1 cellular context compared by ENCODE assay signal in genomic region chr9:137406085-137406773, GRCh38.
TF ChIP-seq lines count a peak whose summit lies in the region.

No MANE protein-coding gene starts in this region.

TF ChIP-seq in GM12878, 131 proteins besides CTCF, POLR2A, EP300 and RAD21:
- TF ChIP-seq, protein P1, sequence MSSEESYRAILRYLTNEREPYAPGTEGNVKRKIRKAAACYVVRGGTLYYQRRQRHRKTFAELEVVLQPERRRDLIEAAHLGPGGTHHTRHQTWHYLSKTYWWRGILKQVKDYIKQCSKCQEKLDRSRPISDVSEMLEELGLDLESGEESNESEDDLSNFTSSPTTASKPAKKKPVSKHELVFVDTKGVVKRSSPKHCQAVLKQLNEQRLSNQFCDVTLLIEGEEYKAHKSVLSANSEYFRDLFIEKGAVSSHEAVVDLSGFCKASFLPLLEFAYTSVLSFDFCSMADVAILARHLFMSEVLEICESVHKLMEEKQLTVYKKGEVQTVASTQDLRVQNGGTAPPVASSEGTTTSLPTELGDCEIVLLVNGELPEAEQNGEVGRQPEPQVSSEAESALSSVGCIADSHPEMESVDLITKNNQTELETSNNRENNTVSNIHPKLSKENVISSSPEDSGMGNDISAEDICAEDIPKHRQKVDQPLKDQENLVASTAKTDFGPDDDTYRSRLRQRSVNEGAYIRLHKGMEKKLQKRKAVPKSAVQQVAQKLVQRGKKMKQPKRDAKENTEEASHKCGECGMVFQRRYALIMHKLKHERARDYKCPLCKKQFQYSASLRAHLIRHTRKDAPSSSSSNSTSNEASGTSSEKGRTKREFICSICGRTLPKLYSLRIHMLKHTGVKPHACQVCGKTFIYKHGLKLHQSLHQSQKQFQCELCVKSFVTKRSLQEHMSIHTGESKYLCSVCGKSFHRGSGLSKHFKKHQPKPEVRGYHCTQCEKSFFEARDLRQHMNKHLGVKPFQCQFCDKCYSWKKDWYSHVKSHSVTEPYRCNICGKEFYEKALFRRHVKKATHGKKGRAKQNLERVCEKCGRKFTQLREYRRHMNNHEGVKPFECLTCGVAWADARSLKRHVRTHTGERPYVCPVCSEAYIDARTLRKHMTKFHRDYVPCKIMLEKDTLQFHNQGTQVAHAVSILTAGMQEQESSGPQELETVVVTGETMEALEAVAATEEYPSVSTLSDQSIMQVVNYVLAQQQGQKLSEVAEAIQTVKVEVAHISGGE (CRISPR knock-in tag; IDR thresholded peaks at IDR 0.05): no peak
- TF ChIP-seq NKRF (conservative IDR thresholded peaks at IDR 0.05) (no peak), WRNIP1 (IDR thresholded peaks at IDR 0.05; ENCODE audit: borderline replicate concordance, low read depth, low read length) (no peak), JUND (IDR thresholded peaks at IDR 0.05; ENCODE audit: low read depth, low read length) (no peak), POLR2AphosphoS2 (IDR thresholded peaks at IDR 0.05; ENCODE audit: low read depth, low read length) (no peak), RUNX3 (IDR thresholded peaks at IDR 0.05; ENCODE audit: low read length) (no peak), SIN3A (IDR thresholded peaks at IDR 0.05; ENCODE audit: low read depth, low read length) (no peak), CEBPB (IDR thresholded peaks at IDR 0.05; ENCODE audit: borderline replicate concordance in 1 of 2, low read depth in 2 of 2, low read length in 2 of 2) (no peak)
- TF ChIP-seq, protein P2, sequence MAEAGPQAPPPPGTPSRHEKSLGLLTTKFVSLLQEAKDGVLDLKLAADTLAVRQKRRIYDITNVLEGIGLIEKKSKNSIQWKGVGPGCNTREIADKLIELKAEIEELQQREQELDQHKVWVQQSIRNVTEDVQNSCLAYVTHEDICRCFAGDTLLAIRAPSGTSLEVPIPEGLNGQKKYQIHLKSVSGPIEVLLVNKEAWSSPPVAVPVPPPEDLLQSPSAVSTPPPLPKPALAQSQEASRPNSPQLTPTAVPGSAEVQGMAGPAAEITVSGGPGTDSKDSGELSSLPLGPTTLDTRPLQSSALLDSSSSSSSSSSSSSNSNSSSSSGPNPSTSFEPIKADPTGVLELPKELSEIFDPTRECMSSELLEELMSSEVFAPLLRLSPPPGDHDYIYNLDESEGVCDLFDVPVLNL (IDR thresholded peaks at IDR 0.05; ENCODE audit: low read depth, low read length): no peak
